Comparison of ENCODE assay signal across 8 cellular contexts in genomic region chrX:54043696-54044125, GRCh38. TPM values are rescaled to one million over a fixed set of nuclear protein-coding genes. Genes with fewer than 3 reads are reported as not detected.
DNase-seq lines count a peak whose midpoint lies in the region; ATAC-seq and TF ChIP-seq lines count a peak whose summit lies in the region.

No MANE protein-coding gene starts in this region.

- peaks cover 13% of the 10 kb centered on the region; the same call in 1 of the 2 replicates for H3K79me2 ChIP-seq in SK-N-SH (ENCODE audit: insufficient read depth)

- no peaks in the 10 kb centered on the region for H4K20me1 ChIP-seq in SK-N-SH (ENCODE audit: insufficient read depth)

- CTCF ChIA-PET in BJ (lab: Yijun Ruan, JAX) (interaction anchor here (1.0 to 1.9 kb wide), 2 partner anchors 14 to 596 kb away, joined by 3 to 4 read pairs; no protein-coding TSS in a partner anchor), SK-N-SH (lab: Yijun Ruan, JAX) (interaction anchor here (0.6 to 1.7 kb wide), 6 partner anchors 10 to 396 kb away, joined by 3 to 7 read pairs (median 3); partner anchors contain the start of gene TSR2)

- H3K9me3 ChIP-seq in SK-N-SH = no peaks in the 10 kb centered on the region

- H3K36me3 ChIP-seq in BJ (ENCODE audit: control insufficient read depth, insufficient read depth, low read length) (no peaks in the 10 kb centered on the region; the same call in 1 of the 2 replicates), SK-N-SH (replicated peaks in 1 of 2; ENCODE audit: control insufficient read depth in 1 of 2, insufficient read depth in 2 of 2, low read length in 1 of 2) (peaks cover 4 to 7% of the 10 kb centered on the region in 2 experiments)

- no peak for TF ChIP-seq CTCF in BJ (IDR thresholded peaks at IDR 0.05; ENCODE audit: insufficient read depth, low read depth, low read length)
- TF ChIP-seq CTCF in SK-N-SH (IDR thresholded peaks at IDR 0.05) = no peak

- no peak for TF ChIP-seq EP300 in SK-N-SH (IDR thresholded peaks at IDR 0.05; ENCODE audit: borderline replicate concordance in 1 of 2, low read depth in 1 of 2, low read length in 1 of 2)

- no peak for TF ChIP-seq RAD21 in SK-N-SH (IDR thresholded peaks at IDR 0.05; ENCODE audit: low read length)

- DNase-seq in BJ (ENCODE audit: low read depth) (no peak), SK-N-SH (peak; percentile 44), caudate nucleus (lab: John Stamatoyannopoulos, UW) (peak in 23 of 61 donors; percentile 1 to 65 (median 37)), kidney tubule cell (ENCODE audit: low spot score) (peak; percentile 36)
- peak in 2 of 3 experiments; percentile 3 to 23 for DNase-seq in stimulated activated CD4-positive, alpha-beta T cell treated with anti-CD3 and anti-CD28 coated beads, TNF-alpha, amount 100 ng/mL, for 4 hours (ENCODE audit: low read depth in 3 of 3)

- H2AFZ ChIP-seq in SK-N-SH (ENCODE audit: low read depth) = peak overlapping the region; percentile 84

- peaks cover 10% of the 10 kb centered on the region for H3F3A ChIP-seq in SK-N-SH (replicated peaks; ENCODE audit: insufficient read depth)

- H3K4me2 ChIP-seq in SK-N-SH = peak overlapping the region; percentile 88

- H3K27me3 ChIP-seq in BJ (ENCODE audit: control insufficient read depth, insufficient read depth, low read length) (no peaks in the 10 kb centered on the region), SK-N-SH (ENCODE audit: insufficient read depth) (peaks cover 6% of the 10 kb centered on the region; the same call in 1 of the 2 replicates)

- ATAC-seq in GM18868 (IDR thresholded peaks at IDR 0.05; ENCODE audit: unreplicated experiment) (peak; percentile 11), HG03097 (IDR thresholded peaks at IDR 0.05; ENCODE audit: low FRiP score, unreplicated experiment) (peak; percentile 24), HG03139 (IDR thresholded peaks at IDR 0.05; ENCODE audit: unreplicated experiment) (no peak)

- H3K4me3 ChIP-seq in BJ (ENCODE audit: low read depth, low read length) (peak overlapping the region; percentile 69), SK-N-SH (ENCODE audit: low read depth in 2 of 2, low read length in 1 of 2) (peak overlapping the region; percentile 66 to 73)

- peak overlapping the region; percentile 89 for H3K9ac ChIP-seq in SK-N-SH

- 4% methylated on average over 9 of the region's 39 CpGs for WGBS in SK-N-SH (ENCODE audit: low lambda C conversion rate)

- H3K27ac ChIP-seq in SK-N-SH (ENCODE audit: low read depth in 2 of 2, low read length in 1 of 2) (peak overlapping the region; percentile 91), caudate nucleus (ENCODE audit: low read depth, low read length) (peak overlapping the region; percentile 78)

- POLR2A ChIA-PET in BJ (lab: Charles Lee) = interaction anchor here (0.6 kb wide), 1 partner anchor 21 kb away, joined by 3 read pairs; no protein-coding TSS in a partner anchor
- POLR2A ChIA-PET in SK-N-SH (lab: Yijun Ruan, JAX) = interaction anchor here (1.3 to 2.3 kb wide), 3 partner anchors 140 to 396 kb away, joined by 5 to 10 read pairs (median 5); partner anchors contain the start of genes FAM120C and TSR2

- no peaks in the 10 kb centered on the region for H3K9me2 ChIP-seq in SK-N-SH

- peaks cover 0 to 8% of the 10 kb centered on the region in 2 experiments; a peak in 1 of 4 replicates for H3K4me1 ChIP-seq in SK-N-SH (ENCODE audit: control insufficient read depth in 1 of 2, insufficient read depth in 2 of 2, low read depth in 1 of 2, low read length in 1 of 2)

TF ChIP-seq in SK-N-SH, 30 proteins besides CTCF, POLR2A, EP300 and RAD21:
- TF ChIP-seq MXI1 (IDR thresholded peaks at IDR 0.05; ENCODE audit: low read depth, low read length) (peak; percentile 10; the same call in 1 of the 2 replicates), RFX5 (IDR thresholded peaks at IDR 0.05; ENCODE audit: low read length) (no peak), PBX3 (IDR thresholded peaks at IDR 0.05) (no peak)

RNA-seq across cellular contexts. Expression of gene PHF8, which starts 0.6 kb away (rescaled TPM):
- 10.6 and 11.2 TPM in 2 replicates for polyA plus RNA-seq in BJ (2011; rRNA removed)
- 17.5 and 32.1 TPM in 2 replicates for polyA minus RNA-seq in BJ (2011; rRNA and poly(A)+ RNA removed)
- polyA plus RNA-seq in SK-N-SH (2012; rRNA removed) = 7.8 and 11.4 TPM in 2 replicates
- polyA plus RNA-seq in SK-N-SH (2012; cell fraction: cytosol; rRNA removed) = 6.0 and 6.7 TPM in 2 replicates
- polyA plus RNA-seq in SK-N-SH (2012; cell fraction: nucleus; rRNA removed) = 30.9 and 36.5 TPM in 2 replicates
